ENCODE assay signal across 23 cellular contexts in genomic region chr18:55573386-55573785, GRCh38.
"Had no signal": no experiment of that assay in that cellular context is flagged by ENCODE, and none has a peak within 500 bp of the region (broad histone marks: within the 10 kb centered on the region; RNA-seq: fewer than 3 reads in every experiment).

No MANE protein-coding gene starts in this region.

- H3K9me3 ChIP-seq: ascending aorta, body of pancreas had no signal

- H3K36me3 Mint-ChIP-seq: activated naive CD4-positive, alpha-beta T cell treated with anti-CD3 and anti-CD28 coated beads, Interleukin-2, amount 50 U/mL, for 24 hours had no signal

- H3K27ac ChIP-seq: ascending aorta, body of pancreas had no signal

- H3K4me3 Mint-ChIP-seq: activated B cell treated with CpG ODN at 0.5 μM for 24 hours; activated CD8-positive, alpha-beta T cell treated with anti-CD3 and anti-CD28 coated beads for 36 hours; activated naive CD4-positive, alpha-beta T cell treated with anti-CD3 and anti-CD28 coated beads, Interleukin-2, amount 50 U/mL, for 24 hours; T-helper 1 cell treated with Interleukin-12 subunit alpha and Interleukin-12 subunit beta and Interleukin-4 antibody, amounts not matched to agents 30 μg/mL and 1 μg/mL, for 36 hours had no signal

- H3K36me3 ChIP-seq: ascending aorta had no signal

- H3K27me3 Mint-ChIP-seq: activated B cell treated with CpG ODN at 0.5 μM for 24 hours had no signal

- H3K4me3 ChIP-seq: ascending aorta, body of pancreas had no signal

- DNase-seq: activated B cell treated with CpG ODN at 0.5 μM for 24 hours; activated CD8-positive, alpha-beta memory T cell treated with anti-CD3 and anti-CD28 coated beads, Interleukin-2, amount 50 U/mL, for 4 hours; activated CD8-positive, alpha-beta T cell treated with anti-CD3 and anti-CD28 coated beads for 36 hours; activated effector memory CD4-positive, alpha-beta T cell treated with Interleukin-2 at 50 U/mL for 16 hours; activated naive CD4-positive, alpha-beta T cell; activated T-cell treated with anti-CD3 and anti-CD28 coated beads, Interleukin-2, amount 50 U/mL, for 1 hour; body of pancreas; central memory CD4-positive, alpha-beta T cell; Karpas-422; MM.1S; NCI-H1105; NCI-H1436; NCI-H1694 treated with DMSO at 0.1 percent for 48 hours; NCI-H2029 treated with DMSO at 0.1 percent for 48 hours; NCI-H345; NCI-H510A; NCI-H69; NK-92 treated with Interleukin-12 subunit alpha and Interleukin-12 subunit beta, amount 100 ng/mL, for 24 hours; PC-3; SHP77 had no signal

- H3K27me3 ChIP-seq: ascending aorta, body of pancreas had no signal

- H3K9me3 Mint-ChIP-seq: activated B cell treated with CpG ODN at 0.5 μM for 24 hours; activated CD8-positive, alpha-beta T cell treated with anti-CD3 and anti-CD28 coated beads for 36 hours; activated naive CD4-positive, alpha-beta T cell treated with anti-CD3 and anti-CD28 coated beads, Interleukin-2, amount 50 U/mL, for 24 hours; T-helper 1 cell treated with Interleukin-12 subunit alpha and Interleukin-12 subunit beta and Interleukin-4 antibody, amounts not matched to agents 30 μg/mL and 1 μg/mL, for 36 hours had no signal

- H3K27ac Mint-ChIP-seq: activated B cell treated with CpG ODN at 0.5 μM for 24 hours; activated CD8-positive, alpha-beta T cell treated with anti-CD3 and anti-CD28 coated beads for 36 hours; activated naive CD4-positive, alpha-beta T cell treated with anti-CD3 and anti-CD28 coated beads, Interleukin-2, amount 50 U/mL, for 24 hours; T-helper 1 cell treated with Interleukin-12 subunit alpha and Interleukin-12 subunit beta and Interleukin-4 antibody, amounts not matched to agents 30 μg/mL and 1 μg/mL, for 36 hours had no signal

- H3K4me1 ChIP-seq: ascending aorta, body of pancreas had no signal

- ATAC-seq: activated CD8-positive, alpha-beta T cell treated with anti-CD3 and anti-CD28 coated beads for 36 hours; body of pancreas; PC-3 had no signal

- H3K4me1 Mint-ChIP-seq: activated naive CD4-positive, alpha-beta T cell treated with anti-CD3 and anti-CD28 coated beads, Interleukin-2, amount 50 U/mL, for 24 hours had no signal
